21 cellular contexts compared by ENCODE assay signal in the genomic region with DNA sequence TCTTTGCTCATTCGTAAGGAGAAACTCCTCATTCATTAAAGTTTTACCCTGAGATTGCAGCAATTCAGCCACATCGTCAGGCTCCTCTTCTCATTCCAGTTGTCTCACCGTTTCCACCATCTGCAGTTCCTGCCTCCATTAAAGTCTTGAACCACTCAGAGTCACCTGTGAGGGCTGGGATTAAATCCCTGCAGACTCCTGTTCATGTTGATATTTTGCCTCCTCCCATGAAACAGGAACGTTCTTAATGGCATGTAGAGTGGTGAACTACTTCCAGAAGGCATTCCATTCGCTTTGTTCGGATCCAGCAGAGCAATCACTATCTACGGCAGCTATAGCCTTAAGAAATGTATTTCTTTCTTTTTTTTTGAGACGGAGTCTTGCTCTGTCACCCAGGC.
DNase-seq lines count a peak whose midpoint lies in the region; ATAC-seq and TF ChIP-seq lines count a peak whose summit lies in the region.
"Had no signal": no experiment of that assay in that cellular context is flagged by ENCODE, and none has a peak within 500 bp of the region (broad histone marks: within the 10 kb centered on the region; RNA-seq: fewer than 3 reads in every experiment).

No MANE protein-coding gene starts in this region.

- no peak for DNase-seq in mammary epithelial cell
- DNase-seq in breast epithelium (ENCODE audit: low spot score in 2 of 2), result no peak
- DNase-seq in RWPE2 (ENCODE audit: low spot score), result no peak
- DNase-seq in stimulated activated naive CD8-positive, alpha-beta T cell treated with anti-CD3 and anti-CD28 coated beads, Interleukin-15, Interleukin-2, amounts not matched to agents 100 U/mL and 50 U/mL, for 24 hours, result no peak
- no peak for DNase-seq in WERI-Rb-1
- DNase-seq: CD8-positive, alpha-beta memory T cell; GF-D8; KBM-7; NCI-H1417 treated with DMSO at 0.1 percent for 48 hours; NCI-H1930; NCI-H2171; NCI-H446; NCI-H69; NK-92 treated with Interleukin-12 subunit alpha and Interleukin-12 subunit beta, amount 100 ng/mL, for 24 hours; RPMI8226; SJCRH30 had no signal

- H3K4me1 ChIP-seq in mammary epithelial cell (ENCODE audit: insufficient read depth, low read length), result peaks cover 43% of the 10 kb centered on the region
- H3K4me1 ChIP-seq in breast epithelium, result no peaks in the 10 kb centered on the region
- peaks cover 21% of the 10 kb centered on the region for H3K4me1 ChIP-seq in RWPE2 (ENCODE audit: insufficient read depth, poor library complexity, severe bottlenecking)
- peaks cover 60% of the 10 kb centered on the region for H3K4me1 ChIP-seq in iPS-20b (ENCODE audit: insufficient read depth, low read length)
- H3K4me1 ChIP-seq: HAP-1, SJCRH30 had no signal

- H3K4me3 ChIP-seq in mammary epithelial cell (replicated peaks in 1 of 3; ENCODE audit: insufficient read depth in 1 of 3, low read depth in 2 of 3, low read length in 3 of 3) (no peak overlapping the region), breast epithelium (no peak overlapping the region), RWPE2 (ENCODE audit: severe bottlenecking) (no peak overlapping the region), iPS-20b (ENCODE audit: low read length) (peak overlapping the region; percentile 37), WERI-Rb-1 (ENCODE audit: low read depth, low read length) (no peak overlapping the region)
- H3K4me3 ChIP-seq: BLaER1 treated with 17β-estradiol and CSF1 and Interleukin-3, amounts not matched to agents 10 nM and 100 nM; HAP-1; SJCRH30 had no signal

- BruUV-seq in mammary epithelial cell (replicated peaks; lab: Mats Ljungman, UMichigan), result no TSS peak

- H3K9me3 ChIP-seq in mammary epithelial cell (replicated peaks; ENCODE audit: insufficient read depth, low read length), result no peaks in the 10 kb centered on the region
- peaks cover 0 to 4% of the 10 kb centered on the region in 2 donors for H3K9me3 ChIP-seq in breast epithelium
- H3K9me3 ChIP-seq in RWPE2 (ENCODE audit: severe bottlenecking), result peaks cover 2% of the 10 kb centered on the region
- peaks cover 6% of the 10 kb centered on the region; the same call in 1 of the 2 replicates for H3K9me3 ChIP-seq in iPS-20b (ENCODE audit: insufficient read depth, low read depth, low read length)
- peaks cover 3% of the 10 kb centered on the region for H3K9me3 ChIP-seq in WERI-Rb-1 (ENCODE audit: severe bottlenecking)
- H3K9me3 ChIP-seq: HAP-1, SJCRH30 had no signal

- H3K9ac ChIP-seq in mammary epithelial cell (ENCODE audit: insufficient read depth, low read length) (no peak overlapping the region), iPS-20b (ENCODE audit: low read depth, low read length) (peak overlapping the region; percentile 54; the same call in 1 of the 2 replicates)
- H3K9ac ChIP-seq: BLaER1 treated with 17β-estradiol and CSF1 and Interleukin-3, amounts not matched to agents 10 nM and 100 nM had no signal

- WGBS in mammary epithelial cell (ENCODE audit: low coverage, missing lambda C conversion rate), result 87% methylated on average over 8 of the region's 8 CpGs

- H3K79me2 ChIP-seq in mammary epithelial cell (ENCODE audit: insufficient read depth, low read length), result peaks cover 5% of the 10 kb centered on the region

- TF ChIP-seq CTCF in mammary epithelial cell (conservative IDR thresholded peaks at IDR 0.05 in 1 of 2, IDR thresholded peaks at IDR 0.05 in 1 of 2; ENCODE audit: extremely low read depth in 1 of 2, insufficient read depth in 1 of 2, low read depth in 1 of 2, low read length in 2 of 2) (no peak), breast epithelium (IDR thresholded peaks at IDR 0.05) (no peak), RWPE2 (IDR thresholded peaks at IDR 0.05; ENCODE audit: poor library complexity, severe bottlenecking) (no peak), WERI-Rb-1 (IDR thresholded peaks at IDR 0.05; ENCODE audit: low read depth, low read length) (no peak)

- peak overlapping the region; percentile 78 for H3K27ac ChIP-seq in mammary epithelial cell (ENCODE audit: insufficient read depth, low read depth, low read length)
- no peak overlapping the region for H3K27ac ChIP-seq in breast epithelium
- H3K27ac ChIP-seq in RWPE2 (ENCODE audit: poor library complexity, severe bottlenecking), result peak overlapping the region; percentile 39
- peak overlapping the region; percentile 9 for H3K27ac ChIP-seq in iPS-20b (ENCODE audit: low read length)
- no peak overlapping the region for H3K27ac ChIP-seq in WERI-Rb-1
- H3K27ac ChIP-seq: BLaER1 treated with 17β-estradiol and CSF1 and Interleukin-3, amounts not matched to agents 10 nM and 100 nM; HL-60; SJCRH30 had no signal

- H3K27me3 ChIP-seq in mammary epithelial cell (ENCODE audit: insufficient read depth, low read length), result no peaks in the 10 kb centered on the region
- no peaks in the 10 kb centered on the region for H3K27me3 ChIP-seq in breast epithelium
- no peaks in the 10 kb centered on the region for H3K27me3 ChIP-seq in RWPE2 (ENCODE audit: insufficient read depth, poor library complexity, severe bottlenecking)
- no peaks in the 10 kb centered on the region for H3K27me3 ChIP-seq in iPS-20b (ENCODE audit: insufficient read depth, low read length)
- no peaks in the 10 kb centered on the region for H3K27me3 ChIP-seq in WERI-Rb-1 (ENCODE audit: insufficient read depth, low read depth, severe bottlenecking)
- H3K27me3 ChIP-seq: BLaER1 treated with 17β-estradiol and CSF1 and Interleukin-3, amounts not matched to agents 10 nM and 100 nM; SJCRH30 had no signal

- CTCF ChIA-PET in mammary epithelial cell (lab: Charles Lee; ENCODE audit: low non-redundant PET), result no interaction called here

- no peak for ATAC-seq in RWPE2 (ENCODE audit: low read depth)
- no peak for ATAC-seq in GM21447 (IDR thresholded peaks at IDR 0.05; ENCODE audit: unreplicated experiment)
- no peak for ATAC-seq in stimulated activated naive CD8-positive, alpha-beta T cell treated with anti-CD3 and anti-CD28 coated beads, Interleukin-15, Interleukin-2, amounts not matched to agents 100 U/mL and 50 U/mL, for 24 hours

- dilution Hi-C loops in mammary epithelial cell (cut with HindIII; ENCODE audit: low sequenced_read_pairs), result no loop called here

- H2AFZ ChIP-seq in mammary epithelial cell (ENCODE audit: low read depth, low read length), result peak overlapping the region; percentile 1

- no peak overlapping the region for H3K4me2 ChIP-seq in mammary epithelial cell (ENCODE audit: insufficient read depth, low read depth, low read length)

- in situ Hi-C loops in mammary epithelial cell (cut with MboI; ENCODE audit: low sequenced_read_pairs in 2 of 2), result no loop called here

- H3K36me3 ChIP-seq in mammary epithelial cell (ENCODE audit: insufficient read depth, low read length), result no peaks in the 10 kb centered on the region
- no peaks in the 10 kb centered on the region for H3K36me3 ChIP-seq in breast epithelium
- no peaks in the 10 kb centered on the region for H3K36me3 ChIP-seq in RWPE2 (ENCODE audit: low read depth)
- H3K36me3 ChIP-seq in iPS-20b (ENCODE audit: insufficient read depth, low read depth, low read length), result no peaks in the 10 kb centered on the region
- H3K36me3 ChIP-seq in WERI-Rb-1, result no peaks in the 10 kb centered on the region
- H3K36me3 ChIP-seq: BLaER1 treated with 17β-estradiol and CSF1 and Interleukin-3, amounts not matched to agents 10 nM and 100 nM; HAP-1; SJCRH30 had no signal

- TF ChIP-seq POLR2A in breast epithelium (IDR thresholded peaks at IDR 0.05), result no peak

- intact Hi-C loops in mammary epithelial cell (cut with micrococcal nuclease) (no loop called here), breast epithelium (cut with DNase I; ENCODE audit: low total_unique reads) (no loop called here)

- H4K20me1 ChIP-seq in mammary epithelial cell (ENCODE audit: insufficient read depth, low read length), result no peaks in the 10 kb centered on the region
- H4K20me1 ChIP-seq: BLaER1 treated with 17β-estradiol and CSF1 and Interleukin-3, amounts not matched to agents 10 nM and 100 nM had no signal

Comparison
In these comparisons a context has a peak if more than half of its experiments do, and no peak if none do; other contexts are left out.
1. H3K27ac ChIP-seq: peak in mammary epithelial cell (single experiment), RWPE2 (single experiment) and iPS-20b (single experiment); none in breast epithelium (0 of 2) and WERI-Rb-1 (single experiment).